ENCODE assay signal across 10 cellular contexts in genomic region chr19:39362682-39363657, GRCh38. TPM values are rescaled to one million over a fixed set of nuclear protein-coding genes. Genes with fewer than 3 reads are reported as not detected.
DNase-seq lines count a peak whose midpoint lies in the region; ATAC-seq and TF ChIP-seq lines count a peak whose summit lies in the region.
"Had no signal": no experiment of that assay in that cellular context is flagged by ENCODE, and none has a peak within 500 bp of the region (broad histone marks: within the 10 kb centered on the region; RNA-seq: fewer than 3 reads in every experiment).

No MANE protein-coding gene starts in this region.

- H3K4me3 Mint-ChIP-seq in activated T-helper 17 cell treated with anti-CD3 and anti-CD28 coated beads, Interleukin-2, amount 50 U/mL, for 72 hours = no peak overlapping the region
- H3K4me3 Mint-ChIP-seq: type B pancreatic cell had no signal

- intact Hi-C loops in left lung (cut with DNase I) = no loop called here

- H3K27ac Mint-ChIP-seq in activated T-helper 17 cell treated with anti-CD3 and anti-CD28 coated beads, Interleukin-2, amount 50 U/mL, for 72 hours = peak overlapping the region; percentile 72
- H3K27ac Mint-ChIP-seq: type B pancreatic cell had no signal

- H3K4me3 ChIP-seq in AG04450 (ENCODE audit: low read depth, low read length) (no peak overlapping the region), left lung (no peak overlapping the region)

- TF ChIP-seq CTCF in AG04450 (IDR thresholded peaks at IDR 0.05; ENCODE audit: low read depth, low read length) (no peak), left lung (IDR thresholded peaks at IDR 0.05) (no peak)

- H3K27ac ChIP-seq in AG04450 (ENCODE audit: low read depth, low read length) = peak overlapping the region; percentile 86
- peak overlapping the region in 1 of 2 donors; percentile 18 for H3K27ac ChIP-seq in left lung

- H3K36me3 Mint-ChIP-seq in activated T-helper 17 cell treated with anti-CD3 and anti-CD28 coated beads, Interleukin-2, amount 50 U/mL, for 72 hours (ENCODE audit: low read depth) = peaks cover 78% of the 10 kb centered on the region

- H3K36me3 ChIP-seq in left lung = peaks cover 0 to 98% of the 10 kb centered on the region in 2 donors

- H3K9me3 ChIP-seq in AG04450 (ENCODE audit: control insufficient read depth, insufficient read depth, low read length) (no peaks in the 10 kb centered on the region), left lung (no peaks in the 10 kb centered on the region)

- DNase-seq in AG04450 (ENCODE audit: low read depth, low spot score) (no peak), left lung (no peak)
- DNase-seq in NK-92 treated with Interleukin-12 subunit alpha and Interleukin-12 subunit beta, amount 100 ng/mL, for 24 hours (lab: John Stamatoyannopoulos, UW) = no peak
- DNase-seq: DMS 273 treated with DMSO at 0.1 percent for 48 hours, NCI-H1417 had no signal

- POLR2A ChIA-PET in AG04450 (lab: Yijun Ruan, JAX) = interaction anchor here (0.6 kb wide), 1 partner anchor 76 kb away, joined by 4 read pairs; no protein-coding TSS in a partner anchor

- H3K4me1 Mint-ChIP-seq in activated T-helper 17 cell treated with anti-CD3 and anti-CD28 coated beads, Interleukin-2, amount 50 U/mL, for 72 hours = peaks cover 4% of the 10 kb centered on the region

- ATAC-seq in activated T-helper 17 cell treated with anti-CD3 and anti-CD28 coated beads, Interleukin-2, amount 50 U/mL, for 72 hours (replicated peaks) = no peak
- ATAC-seq in left lung (peak; percentile 73), HG03432 (IDR thresholded peaks at IDR 0.05; ENCODE audit: unreplicated experiment) (no peak), HG03139 (IDR thresholded peaks at IDR 0.05; ENCODE audit: unreplicated experiment) (no peak)

- no peaks in the 10 kb centered on the region for H3K9me3 Mint-ChIP-seq in activated T-helper 17 cell treated with anti-CD3 and anti-CD28 coated beads, Interleukin-2, amount 50 U/mL, for 72 hours
- H3K9me3 Mint-ChIP-seq: type B pancreatic cell had no signal

- H3K27me3 ChIP-seq in AG04450 (ENCODE audit: control insufficient read depth, insufficient read depth, low read length) = no peaks in the 10 kb centered on the region
- H3K27me3 ChIP-seq in left lung = no peaks in the 10 kb centered on the region

- H3K27me3 Mint-ChIP-seq in activated T-helper 17 cell treated with anti-CD3 and anti-CD28 coated beads, Interleukin-2, amount 50 U/mL, for 72 hours = no peaks in the 10 kb centered on the region
- H3K27me3 Mint-ChIP-seq: type B pancreatic cell had no signal

- CTCF ChIA-PET in AG04450 (lab: Charles Lee) = interaction anchor here (0.9 to 1.7 kb wide), 2 partner anchors 21 to 35 kb away, joined by 3 to 12 read pairs; partner anchors contain the start of gene SAMD4B

- peaks cover 8 to 9% of the 10 kb centered on the region in 2 donors for H3K4me1 ChIP-seq in left lung

RNA-seq across cellular contexts. Expression of gene SAMD4B, which starts 20.7 kb away (rescaled TPM):
- polyA plus RNA-seq in AG04450 (2011; rRNA removed) = 33.4 and 47.3 TPM in 2 replicates
- polyA minus RNA-seq in AG04450 (2011; rRNA and poly(A)+ RNA removed) = 40.6 and 52.1 TPM in 2 replicates
- 10 to 100 TPM; 52.8 to 75.1 TPM for total RNA-seq in activated T-helper 17 cell treated with anti-CD3 and anti-CD28 coated beads, Interleukin-2, amount 50 U/mL, for 72 hours
- 10 to 100 TPM; 74.1 to 77.0 TPM for total RNA-seq in left lung

RNA-seq across cellular contexts. Expression of gene GMFG, which starts 27.1 kb away (rescaled TPM):
- 0.17 and 0.26 TPM in 2 replicates for polyA plus RNA-seq in AG04450 (2011; rRNA removed)
- not detected in 2 replicates for polyA minus RNA-seq in AG04450 (2011; rRNA and poly(A)+ RNA removed)
- 100 to 1,000 TPM; 330 to 351 TPM for total RNA-seq in activated T-helper 17 cell treated with anti-CD3 and anti-CD28 coated beads, Interleukin-2, amount 50 U/mL, for 72 hours
- 100 to 1,000 TPM in 1 of 2 donors, 10 to 100 TPM in 1; 53.8 to 136 TPM for total RNA-seq in left lung
- total RNA-seq: H1 had no signal

RNA-seq across cellular contexts. Expression of gene PAF1, which starts 27.9 kb away (rescaled TPM):
- 51.9 and 60.5 TPM in 2 replicates for polyA plus RNA-seq in AG04450 (2011; rRNA removed)
- 46.7 and 51.6 TPM in 2 replicates for polyA minus RNA-seq in AG04450 (2011; rRNA and poly(A)+ RNA removed)
- total RNA-seq in activated T-helper 17 cell treated with anti-CD3 and anti-CD28 coated beads, Interleukin-2, amount 50 U/mL, for 72 hours = 10 to 100 TPM; 46.6 to 58.6 TPM
- 10 to 100 TPM; 31.0 to 36.1 TPM for total RNA-seq in left lung

RNA-seq across cellular contexts. Expression of gene MED29, which starts 28.2 kb away (rescaled TPM):
- 28.0 and 29.9 TPM in 2 replicates for polyA plus RNA-seq in AG04450 (2011; rRNA removed)
- 22.2 and 26.5 TPM in 2 replicates for polyA minus RNA-seq in AG04450 (2011; rRNA and poly(A)+ RNA removed)
- 10 to 100 TPM; 24.6 to 27.7 TPM for total RNA-seq in activated T-helper 17 cell treated with anti-CD3 and anti-CD28 coated beads, Interleukin-2, amount 50 U/mL, for 72 hours
- 10 to 100 TPM; 29.7 to 32.7 TPM for total RNA-seq in left lung

RNA-seq across cellular contexts. Expression of gene LRFN1, which starts 42.3 kb away (rescaled TPM):
- polyA plus RNA-seq in AG04450 (2011; rRNA removed) = 0.15 and 0.16 TPM in 2 replicates
- polyA minus RNA-seq in AG04450 (2011; rRNA and poly(A)+ RNA removed) = 0.13 and 0.18 TPM in 2 replicates
- 1 to 10 TPM; 3.7 to 10.0 TPM for total RNA-seq in activated T-helper 17 cell treated with anti-CD3 and anti-CD28 coated beads, Interleukin-2, amount 50 U/mL, for 72 hours
- 1 to 10 TPM; 1.0 to 2.3 TPM for total RNA-seq in left lung
